Comparison of ENCODE assay signal across 1 cellular context in the genomic region with DNA sequence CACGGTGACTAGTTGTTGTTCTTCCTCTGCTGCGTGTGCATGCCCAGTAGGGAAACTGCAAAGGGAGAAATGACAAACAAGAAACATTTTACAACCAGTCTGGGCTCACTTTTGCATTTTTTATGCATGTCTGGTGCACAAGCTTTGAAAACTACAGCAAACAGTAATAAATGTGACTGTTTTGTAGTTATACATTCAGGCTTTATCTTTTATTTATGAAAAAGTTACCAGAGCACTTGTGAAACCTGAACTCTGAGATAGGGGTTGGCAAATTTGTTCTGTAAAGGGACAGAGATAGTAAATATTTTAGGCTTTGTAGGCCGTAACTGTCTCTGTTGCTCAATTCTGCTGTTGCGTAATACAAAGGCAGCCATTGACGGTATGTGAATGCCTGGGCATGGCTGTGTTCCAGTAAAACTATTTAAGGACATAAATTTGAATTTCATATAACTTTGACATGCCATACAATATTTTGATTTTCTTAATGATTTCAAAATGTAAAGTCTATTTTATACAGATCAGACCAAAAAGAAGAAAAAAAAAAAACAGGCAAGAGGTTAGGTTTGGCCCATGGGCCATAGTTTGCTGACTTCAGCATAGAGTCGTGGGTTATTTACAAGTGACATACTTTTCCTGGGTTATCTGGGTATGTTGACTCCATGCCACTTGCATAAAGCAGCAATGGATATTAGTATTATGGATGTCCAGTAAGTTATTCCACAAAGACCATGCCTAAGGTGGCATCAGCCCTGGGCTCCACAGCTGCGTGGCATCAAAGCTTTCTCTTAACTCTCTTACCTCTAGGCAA.
TF ChIP-seq lines count a peak whose summit lies in the region.

No MANE protein-coding gene starts in this region.

TF ChIP-seq in HepG2, 621 proteins besides CTCF, POLR2A, EP300 and RAD21 (continued from another document and continues in another):
- TF ChIP-seq, protein P1, sequence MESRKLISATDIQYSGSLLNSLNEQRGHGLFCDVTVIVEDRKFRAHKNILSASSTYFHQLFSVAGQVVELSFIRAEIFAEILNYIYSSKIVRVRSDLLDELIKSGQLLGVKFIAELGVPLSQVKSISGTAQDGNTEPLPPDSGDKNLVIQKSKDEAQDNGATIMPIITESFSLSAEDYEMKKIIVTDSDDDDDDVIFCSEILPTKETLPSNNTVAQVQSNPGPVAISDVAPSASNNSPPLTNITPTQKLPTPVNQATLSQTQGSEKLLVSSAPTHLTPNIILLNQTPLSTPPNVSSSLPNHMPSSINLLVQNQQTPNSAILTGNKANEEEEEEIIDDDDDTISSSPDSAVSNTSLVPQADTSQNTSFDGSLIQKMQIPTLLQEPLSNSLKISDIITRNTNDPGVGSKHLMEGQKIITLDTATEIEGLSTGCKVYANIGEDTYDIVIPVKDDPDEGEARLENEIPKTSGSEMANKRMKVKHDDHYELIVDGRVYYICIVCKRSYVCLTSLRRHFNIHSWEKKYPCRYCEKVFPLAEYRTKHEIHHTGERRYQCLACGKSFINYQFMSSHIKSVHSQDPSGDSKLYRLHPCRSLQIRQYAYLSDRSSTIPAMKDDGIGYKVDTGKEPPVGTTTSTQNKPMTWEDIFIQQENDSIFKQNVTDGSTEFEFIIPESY (CRISPR knock-in tag; IDR thresholded peaks at IDR 0.05), result peak; percentile 83
- peak; percentile 94 for TF ChIP-seq CREM (IDR thresholded peaks at IDR 0.05)
- no peak for TF ChIP-seq CREM (CRISPR knock-in tag; IDR thresholded peaks at IDR 0.05)
- TF ChIP-seq PAF1 (CRISPR knock-in tag; IDR thresholded peaks at IDR 0.05), result 0 out of 2 replicates have a peak, but pooled peaks have one; percentile 54
- no peak for TF ChIP-seq ZBTB40 (IDR thresholded peaks at IDR 0.05)
- TF ChIP-seq ZBTB40 (CRISPR knock-in tag; IDR thresholded peaks at IDR 0.05), result no peak; the same call in 1 of the 2 replicates
- TF ChIP-seq ZNF7 (CRISPR knock-in tag; IDR thresholded peaks at IDR 0.05), result no peak
- no peak for TF ChIP-seq ZNF34 (CRISPR knock-in tag; IDR thresholded peaks at IDR 0.05; ENCODE audit: borderline replicate concordance)
- no peak for TF ChIP-seq RBM39 (IDR thresholded peaks at IDR 0.05; ENCODE audit: low read depth, low read length, poor library complexity, severe bottlenecking)
- TF ChIP-seq ZNF224 (CRISPR knock-in tag; IDR thresholded peaks at IDR 0.05), result no peak
- TF ChIP-seq ZNF281 (CRISPR knock-in tag; IDR thresholded peaks at IDR 0.05; ENCODE audit: borderline replicate concordance), result peak; percentile 65; the same call in 1 of the 2 replicates
- peak; percentile 84; the same call in 1 of the 2 replicates for TF ChIP-seq MEIS2 (CRISPR knock-in tag; IDR thresholded peaks at IDR 0.05)
- TF ChIP-seq KDM2A (CRISPR knock-in tag; IDR thresholded peaks at IDR 0.05; ENCODE audit: borderline replicate concordance, low read depth), result no peak; the same call in 1 of the 2 replicates
- no peak for TF ChIP-seq TIGD3 (CRISPR knock-in tag; IDR thresholded peaks at IDR 0.05; ENCODE audit: borderline replicate concordance)
- no peak for TF ChIP-seq SCMH1 (CRISPR knock-in tag; IDR thresholded peaks at IDR 0.05; ENCODE audit: borderline replicate concordance)
- TF ChIP-seq AGO1 (IDR thresholded peaks at IDR 0.05; ENCODE audit: low read depth, low read length, poor library complexity, severe bottlenecking), result no peak
- TF ChIP-seq MED1 (CRISPR knock-in tag; IDR thresholded peaks at IDR 0.05), result peak; percentile 96
- TF ChIP-seq RBAK (CRISPR knock-in tag; IDR thresholded peaks at IDR 0.05), result no peak
- TF ChIP-seq CAMTA2 (CRISPR knock-in tag; IDR thresholded peaks at IDR 0.05; ENCODE audit: borderline replicate concordance), result no peak
- TF ChIP-seq ZNF460 (CRISPR knock-in tag; IDR thresholded peaks at IDR 0.05; ENCODE audit: borderline replicate concordance), result peak; percentile 38; the same call in 1 of the 2 replicates
- no peak for TF ChIP-seq RFXANK (CRISPR knock-in tag; IDR thresholded peaks at IDR 0.05)
- TF ChIP-seq SP5 (CRISPR knock-in tag; IDR thresholded peaks at IDR 0.05; ENCODE audit: borderline replicate concordance, low read depth), result peak; percentile 90
- peak; percentile 99 for TF ChIP-seq ISL2 (CRISPR knock-in tag; IDR thresholded peaks at IDR 0.05)
- TF ChIP-seq ZNF777 (CRISPR knock-in tag; IDR thresholded peaks at IDR 0.05), result no peak
- TF ChIP-seq NFATC3 (CRISPR knock-in tag; IDR thresholded peaks at IDR 0.05), result no peak
- TF ChIP-seq ZNF282 (IDR thresholded peaks at IDR 0.05; ENCODE audit: partially characterized antibody), result no peak
- no peak for TF ChIP-seq NBN (conservative IDR thresholded peaks at IDR 0.05)
- peak; percentile 74 for TF ChIP-seq TGIF2 (CRISPR knock-in tag; IDR thresholded peaks at IDR 0.05)
- no peak for TF ChIP-seq CHCHD3 (CRISPR knock-in tag; IDR thresholded peaks at IDR 0.05)
- TF ChIP-seq ZNF354B (CRISPR knock-in tag; IDR thresholded peaks at IDR 0.05), result no peak
- TF ChIP-seq MYNN (CRISPR knock-in tag; IDR thresholded peaks at IDR 0.05; ENCODE audit: low read depth), result 0 out of 2 replicates have a peak, but pooled peaks have one; percentile 33
- TF ChIP-seq ZSCAN25 (CRISPR knock-in tag; IDR thresholded peaks at IDR 0.05), result no peak
- peak; percentile 79; the same call in 1 of the 2 replicates for TF ChIP-seq MEF2D (CRISPR knock-in tag; IDR thresholded peaks at IDR 0.05)
- TF ChIP-seq HES4 (CRISPR knock-in tag; IDR thresholded peaks at IDR 0.05; ENCODE audit: borderline replicate concordance), result no peak
- TF ChIP-seq DR1 (CRISPR knock-in tag; IDR thresholded peaks at IDR 0.05), result no peak
- peak; percentile 46; the same call in 1 of the 2 replicates for TF ChIP-seq ZNF143 (CRISPR knock-in tag; IDR thresholded peaks at IDR 0.05)
- TF ChIP-seq RFX1 (IDR thresholded peaks at IDR 0.05), result no peak
- no peak; the same call in 1 of the 2 replicates for TF ChIP-seq ZNF414 (CRISPR knock-in tag; IDR thresholded peaks at IDR 0.05)
- TF ChIP-seq ZNF790 (CRISPR knock-in tag; IDR thresholded peaks at IDR 0.05; ENCODE audit: borderline replicate concordance), result no peak
- no peak for TF ChIP-seq MNT (IDR thresholded peaks at IDR 0.05)
- no peak for TF ChIP-seq SNAI1 (CRISPR knock-in tag; IDR thresholded peaks at IDR 0.05; ENCODE audit: borderline replicate concordance)
- TF ChIP-seq HDAC6 (IDR thresholded peaks at IDR 0.05; ENCODE audit: low read depth, low read length), result no peak; the same call in 1 of the 2 replicates
